3 cellular contexts compared by ENCODE assay signal in the genomic region with DNA sequence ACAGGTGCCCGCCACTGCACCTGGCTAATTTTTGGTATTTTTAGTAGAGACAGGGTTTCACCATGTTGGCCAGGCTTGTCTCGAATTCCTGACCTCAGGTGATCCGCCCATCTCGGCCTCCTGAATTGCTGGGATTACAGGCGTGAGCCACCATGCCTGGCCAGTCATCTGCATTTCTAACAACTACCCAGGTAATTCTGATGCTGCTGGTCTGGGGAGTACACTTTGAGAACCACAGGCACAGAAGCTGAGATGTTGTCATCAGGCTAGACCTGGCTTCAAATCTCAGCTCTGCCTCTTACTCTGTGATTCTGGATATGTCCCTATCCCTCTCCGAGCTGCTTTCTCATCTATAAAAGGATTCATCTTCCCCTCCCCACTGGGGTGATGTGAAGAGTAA. TPM values are rescaled to one million over a fixed set of nuclear protein-coding genes. Genes with fewer than 3 reads are reported as not detected.
"Had no signal": no experiment of that assay in that cellular context is flagged by ENCODE, and none has a peak within 500 bp of the region (broad histone marks: within the 10 kb centered on the region; RNA-seq: fewer than 3 reads in every experiment).

No MANE protein-coding gene starts in this region.

RNA-seq across cellular contexts. Expression of gene ASAP3, which starts 10.9 kb away (rescaled TPM):
- total RNA-seq: activated T-helper 1 cell treated with anti-CD3 and anti-CD28 coated beads, Interleukin-12 subunit alpha, Interleukin-12 subunit beta, Interleukin-2, Interleukin-4 antibody, amounts not matched to agents 30 ng/mL and 10 ng/mL and 1 ng/mL, durations not matched to agents 14 hours and 24 hours and 36 hours; activated T-helper 2 cell treated with anti-CD3 and anti-CD28 coated beads, Interferon-gamma antibody, Interleukin-2, Interleukin-4, amounts not matched to agents 10 μg/mL and 5 μg/mL and 100 μg/mL, durations not matched to agents 14 hours and 24 hours and 36 hours had no signal

RNA-seq across cellular contexts. Expression of gene E2F2, which starts 36.2 kb away (rescaled TPM):
- total RNA-seq: ascending aorta had no signal
